16 cellular contexts compared by ENCODE assay signal in the genomic region with DNA sequence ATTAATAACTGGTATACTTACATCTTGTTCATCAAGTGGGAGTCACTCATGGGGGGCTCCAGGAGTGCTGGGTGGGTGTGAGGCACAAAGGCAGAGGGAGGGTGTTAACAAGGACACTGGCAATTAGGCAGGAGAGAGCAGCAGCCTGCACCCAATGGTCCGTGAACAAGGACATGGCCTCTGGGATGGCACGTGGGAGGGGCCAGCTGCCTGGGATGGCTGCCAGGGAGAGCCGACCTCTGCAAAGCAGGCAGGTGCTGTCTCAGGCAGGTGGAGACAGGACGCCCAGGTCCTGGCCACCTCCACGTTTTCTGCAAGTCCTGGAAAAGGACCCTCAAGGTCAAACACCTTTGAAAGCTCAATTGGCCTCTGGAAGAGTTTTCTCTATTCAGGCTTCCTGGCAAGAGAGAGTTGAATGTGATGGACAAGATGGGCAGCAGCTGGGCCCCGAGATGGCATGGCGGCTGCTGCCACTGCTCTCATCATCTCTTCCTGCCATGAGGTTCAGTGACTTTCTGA.
DNase-seq lines count a peak whose midpoint lies in the region; FAIRE-seq lines count a peak whose summit lies in the region.
"Had no signal": no experiment of that assay in that cellular context is flagged by ENCODE, and none has a peak within 500 bp of the region (broad histone marks: within the 10 kb centered on the region; RNA-seq: fewer than 3 reads in every experiment).

No MANE protein-coding gene starts in this region.

- peak; percentile 56 for DNase-seq in NCI-H748 (lab: John Stamatoyannopoulos, UW; ENCODE audit: unreplicated experiment)
- no peak for DNase-seq in NCI-H748 treated with DMSO at 0.1 percent for 48 hours (lab: John Stamatoyannopoulos, UW)
- DNase-seq in NCI-H2171 treated with DMSO at 0.1 percent for 48 hours (lab: John Stamatoyannopoulos, UW) = peak; percentile 82
- peak; percentile 37 for DNase-seq in ecto neural progenitor cell (ENCODE audit: low spot score)
- DNase-seq in urothelium cell line (ENCODE audit: low spot score) = no peak
- DNase-seq in SIG-M5 treated with dmso at 0.1 percent for 504 hours (lab: John Stamatoyannopoulos, UW; ENCODE audit: unreplicated experiment) = no peak
- DNase-seq in epidermal melanocyte (ENCODE audit: insufficient read length, low spot score) = no peak
- DNase-seq in cerebellum (ENCODE audit: low spot score) = no peak
- DNase-seq: activated CD4-positive, CD25-positive, alpha-beta regulatory T cell; activated CD8-positive, alpha-beta T cell treated with anti-CD3 and anti-CD28 coated beads, Interleukin-2, amount 10 ng/mL, durations not matched to agents 7 days and 5 days; DMS 273 treated with DMSO at 0.1 percent for 48 hours; HCEC 1CT; mesenchymal stem cell; NCI-H1694; SIG-M5 had no signal

- peak; percentile 23 for FAIRE-seq in urothelium cell line (lab: Jason Lieb, UNC)
- FAIRE-seq: islet of Langerhans had no signal

Comparison
In these comparisons a context has a peak if more than half of its experiments do, and no peak if none do; other contexts are left out.
1. DNase-seq: peak in NCI-H748 (single experiment), NCI-H2171 treated with DMSO at 0.1 percent for 48 hours (single experiment) and ecto neural progenitor cell (single experiment); none in NCI-H748 treated with DMSO at 0.1 percent for 48 hours (single experiment), urothelium cell line (single experiment), SIG-M5 treated with dmso at 0.1 percent for 504 hours (single experiment), epidermal melanocyte (single experiment) and cerebellum (single experiment).